ENCODE assay signal across 12 cellular contexts in the genomic region with DNA sequence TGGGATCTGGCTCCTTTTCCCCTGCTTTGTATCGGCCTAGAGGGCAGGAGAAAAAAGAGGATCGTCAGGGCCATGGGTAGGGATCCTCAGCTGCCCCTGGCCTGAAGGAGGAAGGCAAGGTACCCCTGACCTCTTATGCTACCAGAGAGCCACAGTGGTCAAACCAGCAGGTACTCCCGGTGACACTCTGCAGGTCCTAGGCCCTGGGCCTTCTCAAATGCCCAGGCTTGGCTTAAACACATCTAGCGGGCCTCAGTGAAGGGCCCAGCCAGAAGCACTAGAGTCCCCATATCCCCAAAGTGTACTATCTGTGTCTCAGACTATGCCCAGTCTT. TPM values are rescaled to one million over a fixed set of nuclear protein-coding genes. Genes with fewer than 3 reads are reported as not detected.
DNase-seq lines count a peak whose midpoint lies in the region; ATAC-seq lines count a peak whose summit lies in the region.
"Had no signal": no experiment of that assay in that cellular context is flagged by ENCODE, and none has a peak within 500 bp of the region (broad histone marks: within the 10 kb centered on the region; RNA-seq: fewer than 3 reads in every experiment).

No MANE protein-coding gene starts in this region.

- no peak for ATAC-seq in activated naive CD8-positive, alpha-beta T cell treated with anti-CD3 and anti-CD28 coated beads, Interleukin-2, amount 10 ng/mL, durations not matched to agents 7 days and 5 days (ENCODE audit: low read depth)
- no peak for ATAC-seq in natural killer cell treated with Interleukin-12 subunit alpha and Interleukin-12 subunit beta and Interleukin-15 and Interleukin-18, amount 100 ng/mL, for 72 hours
- ATAC-seq: pancreas had no signal

- H3K4me1 Mint-ChIP-seq in activated naive CD8-positive, alpha-beta T cell treated with anti-CD3 and anti-CD28 coated beads, Interleukin-2, amount 10 ng/mL, durations not matched to agents 7 days and 5 days: peaks cover 51% of the 10 kb centered on the region
- peaks cover 58 to 67% of the 10 kb centered on the region in 2 donors for H3K4me1 Mint-ChIP-seq in natural killer cell treated with Interleukin-12 subunit alpha and Interleukin-12 subunit beta and Interleukin-15 and Interleukin-18, amount 100 ng/mL, for 72 hours (ENCODE audit: low read depth in 2 of 2)

- peak overlapping the region; percentile 98 for H3K4me3 Mint-ChIP-seq in activated naive CD8-positive, alpha-beta T cell treated with anti-CD3 and anti-CD28 coated beads, Interleukin-2, amount 10 ng/mL, durations not matched to agents 7 days and 5 days
- H3K4me3 Mint-ChIP-seq in natural killer cell treated with Interleukin-12 subunit alpha and Interleukin-12 subunit beta and Interleukin-15 and Interleukin-18, amount 100 ng/mL, for 72 hours: peak overlapping the region; percentile 97

- H3K9me3 Mint-ChIP-seq in activated naive CD8-positive, alpha-beta T cell treated with anti-CD3 and anti-CD28 coated beads, Interleukin-2, amount 10 ng/mL, durations not matched to agents 7 days and 5 days: no peaks in the 10 kb centered on the region
- H3K9me3 Mint-ChIP-seq in natural killer cell treated with Interleukin-12 subunit alpha and Interleukin-12 subunit beta and Interleukin-15 and Interleukin-18, amount 100 ng/mL, for 72 hours: no peaks in the 10 kb centered on the region

- POLR2A ChIA-PET in activated naive CD8-positive, alpha-beta T cell treated with anti-CD3 and anti-CD28 coated beads, Interleukin-2, amount 10 ng/mL, durations not matched to agents 7 days and 5 days (lab: Charles Lee): interaction anchor here (0.7 to 30.8 kb wide), 11 partner anchors 3 to 93 kb away, joined by 3 to 1195 read pairs (median 14); partner anchors contain the start of gene IRF1

- H3K36me3 Mint-ChIP-seq in activated naive CD8-positive, alpha-beta T cell treated with anti-CD3 and anti-CD28 coated beads, Interleukin-2, amount 10 ng/mL, durations not matched to agents 7 days and 5 days: peaks cover 63% of the 10 kb centered on the region
- H3K36me3 Mint-ChIP-seq in natural killer cell treated with Interleukin-12 subunit alpha and Interleukin-12 subunit beta and Interleukin-15 and Interleukin-18, amount 100 ng/mL, for 72 hours: peaks cover 55% of the 10 kb centered on the region

- peak overlapping the region; percentile 92 for H3K27ac Mint-ChIP-seq in activated naive CD8-positive, alpha-beta T cell treated with anti-CD3 and anti-CD28 coated beads, Interleukin-2, amount 10 ng/mL, durations not matched to agents 7 days and 5 days
- peak overlapping the region; percentile 90 to 100 for H3K27ac Mint-ChIP-seq in natural killer cell treated with Interleukin-12 subunit alpha and Interleukin-12 subunit beta and Interleukin-15 and Interleukin-18, amount 100 ng/mL, for 72 hours

- H3K27me3 Mint-ChIP-seq in activated naive CD8-positive, alpha-beta T cell treated with anti-CD3 and anti-CD28 coated beads, Interleukin-2, amount 10 ng/mL, durations not matched to agents 7 days and 5 days: no peaks in the 10 kb centered on the region
- H3K27me3 Mint-ChIP-seq in natural killer cell treated with Interleukin-12 subunit alpha and Interleukin-12 subunit beta and Interleukin-15 and Interleukin-18, amount 100 ng/mL, for 72 hours: no peaks in the 10 kb centered on the region

- peak; percentile 5 for DNase-seq in stimulated activated CD4-positive, alpha-beta T cell treated with anti-CD3 and anti-CD28 coated beads, Interleukin-4, amount 100 ng/mL, for 24 hours
- no peak for DNase-seq in stimulated activated CD4-positive, alpha-beta T cell treated with anti-CD3 and anti-CD28 coated beads, Interleukin-1b, Interleukin-23, amount 100 ng/mL, for 48 hours
- peak; percentile 25 for DNase-seq in activated naive CD8-positive, alpha-beta T cell treated with anti-CD3 and anti-CD28 coated beads, Interleukin-2, amount 10 ng/mL, durations not matched to agents 7 days and 5 days
- no peak for DNase-seq in natural killer cell treated with Interleukin-12 subunit alpha and Interleukin-12 subunit beta and Interleukin-15 and Interleukin-18, amount 100 ng/mL, for 72 hours (ENCODE audit: low spot score)
- no peak for DNase-seq in H4 (ENCODE audit: low spot score)
- no peak for DNase-seq in COLO668 (lab: John Stamatoyannopoulos, UW; ENCODE audit: unreplicated experiment)
- DNase-seq in stimulated activated CD4-positive, alpha-beta T cell treated with anti-CD3 and anti-CD28 coated beads, Interleukin-4, amount 100 ng/mL, for 4 hours: no peak
- no peak for DNase-seq in SHP77 treated with DMSO at 0.1 percent for 48 hours (lab: John Stamatoyannopoulos, UW)
- DNase-seq: C1 segment of cervical spinal cord, NCI-H2107, pancreas had no signal

RNA-seq across cellular contexts. Expression of gene IRF1, which starts 3.5 kb away (rescaled TPM):
- 100 to 1,000 TPM; 228 to 238 TPM for total RNA-seq in activated naive CD8-positive, alpha-beta T cell treated with anti-CD3 and anti-CD28 coated beads, Interleukin-2, amount 10 ng/mL, durations not matched to agents 7 days and 5 days
- 100 to 1,000 TPM; 351 to 512 TPM for total RNA-seq in natural killer cell treated with Interleukin-12 subunit alpha and Interleukin-12 subunit beta and Interleukin-15 and Interleukin-18, amount 100 ng/mL, for 72 hours
- total RNA-seq in H4 (2014; rRNA removed; shearing (Covaris generic)): 14.3 and 30.2 TPM in 2 replicates

RNA-seq across cellular contexts. Expression of gene IL5, which starts 56.3 kb away (rescaled TPM):
- not detected for total RNA-seq in activated naive CD8-positive, alpha-beta T cell treated with anti-CD3 and anti-CD28 coated beads, Interleukin-2, amount 10 ng/mL, durations not matched to agents 7 days and 5 days
- total RNA-seq in natural killer cell treated with Interleukin-12 subunit alpha and Interleukin-12 subunit beta and Interleukin-15 and Interleukin-18, amount 100 ng/mL, for 72 hours: 1 to 10 TPM; 7.2 to 9.5 TPM
- not detected in 2 replicates for total RNA-seq in H4 (2014; rRNA removed; shearing (Covaris generic))
- total RNA-seq: kidney epithelial cell, pancreas had no signal

Comparison
In these comparisons a context has a peak if more than half of its experiments do, and no peak if none do; other contexts are left out.
1. DNase-seq: peak in stimulated activated CD4-positive, alpha-beta T cell treated with anti-CD3 and anti-CD28 coated beads, Interleukin-4, amount 100 ng/mL, for 24 hours (single experiment) and activated naive CD8-positive, alpha-beta T cell treated with anti-CD3 and anti-CD28 coated beads, Interleukin-2, amount 10 ng/mL, durations not matched to agents 7 days and 5 days (single experiment); none in stimulated activated CD4-positive, alpha-beta T cell treated with anti-CD3 and anti-CD28 coated beads, Interleukin-1b, Interleukin-23, amount 100 ng/mL, for 48 hours (single experiment), natural killer cell treated with Interleukin-12 subunit alpha and Interleukin-12 subunit beta and Interleukin-15 and Interleukin-18, amount 100 ng/mL, for 72 hours (single experiment), H4 (single experiment), COLO668 (single experiment), stimulated activated CD4-positive, alpha-beta T cell treated with anti-CD3 and anti-CD28 coated beads, Interleukin-4, amount 100 ng/mL, for 4 hours (0 of 2) and SHP77 treated with DMSO at 0.1 percent for 48 hours (single experiment).